ENCODE assay signal across 19 cellular contexts in the genomic region with DNA sequence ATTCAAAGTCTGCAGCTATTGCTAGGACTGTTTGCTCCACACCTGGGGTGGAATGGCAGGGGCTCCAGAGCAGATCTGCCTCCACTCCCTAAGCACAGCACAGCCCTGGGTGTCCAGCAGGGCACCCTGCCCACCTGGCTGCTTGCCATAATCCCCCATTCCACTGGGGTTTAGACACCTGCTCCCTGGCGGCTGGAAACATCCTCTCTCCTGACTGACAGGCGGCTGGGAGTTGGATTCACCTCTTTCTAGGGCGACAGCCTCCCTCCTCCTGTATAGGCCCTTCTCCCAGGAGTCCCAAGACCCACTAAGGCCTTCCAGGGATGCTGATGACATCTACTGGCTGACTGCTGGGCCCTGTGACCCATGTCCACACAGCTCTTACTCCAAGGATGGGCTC. TPM values are rescaled to one million over a fixed set of nuclear protein-coding genes. Genes with fewer than 3 reads are reported as not detected.
DNase-seq lines count a peak whose midpoint lies in the region; ATAC-seq and TF ChIP-seq lines count a peak whose summit lies in the region.
"Had no signal": no experiment of that assay in that cellular context is flagged by ENCODE, and none has a peak within 500 bp of the region (broad histone marks: within the 10 kb centered on the region; RNA-seq: fewer than 3 reads in every experiment).

No MANE protein-coding gene starts in this region.

- H3K27ac Mint-ChIP-seq in endodermal cell, result no peak overlapping the region
- H3K27ac Mint-ChIP-seq in activated CD4-positive, alpha-beta memory T cell treated with anti-CD3 and anti-CD28 coated beads for 36 hours, result no peak overlapping the region
- H3K27ac Mint-ChIP-seq: activated CD4-positive, alpha-beta T cell treated with anti-CD3 and anti-CD28 coated beads for 36 hours; stimulated activated naive CD8-positive, alpha-beta T cell treated with anti-CD3 and anti-CD28 coated beads, Interleukin-15, amount 100 ng/mL, for 72 hours had no signal

- H3K4me3 ChIP-seq in left ventricle myocardium inferior (no peak overlapping the region), endodermal cell (ENCODE audit: low read length) (no peak overlapping the region), thoracic aorta (no peak overlapping the region)
- H3K4me3 ChIP-seq: pancreas, SJSA1 had no signal

- peaks cover 11% of the 10 kb centered on the region for H3K4me1 Mint-ChIP-seq in endodermal cell
- H3K4me1 Mint-ChIP-seq in activated CD4-positive, alpha-beta memory T cell treated with anti-CD3 and anti-CD28 coated beads for 36 hours (ENCODE audit: low read depth), result no peaks in the 10 kb centered on the region
- H3K4me1 Mint-ChIP-seq: activated CD4-positive, alpha-beta T cell treated with anti-CD3 and anti-CD28 coated beads for 36 hours had no signal

- H3K4me3 Mint-ChIP-seq in endodermal cell, result no peak overlapping the region
- H3K4me3 Mint-ChIP-seq in activated CD4-positive, alpha-beta memory T cell treated with anti-CD3 and anti-CD28 coated beads for 36 hours, result no peak overlapping the region
- H3K4me3 Mint-ChIP-seq: activated CD4-positive, alpha-beta T cell treated with anti-CD3 and anti-CD28 coated beads for 36 hours; stimulated activated naive CD8-positive, alpha-beta T cell treated with anti-CD3 and anti-CD28 coated beads, Interleukin-15, amount 100 ng/mL, for 72 hours had no signal

- H3K36me3 ChIP-seq in left ventricle myocardium inferior, result peaks cover 11% of the 10 kb centered on the region
- peaks cover 23% of the 10 kb centered on the region for H3K36me3 ChIP-seq in endodermal cell (ENCODE audit: control insufficient read depth, insufficient read depth, low read length)
- no peaks in the 10 kb centered on the region for H3K36me3 ChIP-seq in thoracic aorta
- H3K36me3 ChIP-seq: pancreas had no signal

- in situ Hi-C loops in GM13977 (cut with MboI; ENCODE audit: low pct_unique_long_range_greater_than_20kb, low sequenced_read_pairs, unreplicated experiment), result no loop called here

- peak overlapping the region; percentile 21 for H3K27ac ChIP-seq in left ventricle myocardium inferior (replicated peaks)
- no peak overlapping the region for H3K27ac ChIP-seq in endodermal cell (ENCODE audit: low read depth, low read length)
- H3K27ac ChIP-seq in thoracic aorta, result peak overlapping the region; percentile 28 to 97
- H3K27ac ChIP-seq: pancreas, SJSA1 had no signal

- no peaks in the 10 kb centered on the region for H3K9me3 Mint-ChIP-seq in endodermal cell
- no peaks in the 10 kb centered on the region for H3K9me3 Mint-ChIP-seq in activated CD4-positive, alpha-beta memory T cell treated with anti-CD3 and anti-CD28 coated beads for 36 hours
- H3K9me3 Mint-ChIP-seq: activated naive CD4-positive, alpha-beta T cell treated with anti-CD3 and anti-CD28 coated beads, Interleukin-2, amount 50 U/mL, for 72 hours; stimulated activated naive CD8-positive, alpha-beta T cell treated with anti-CD3 and anti-CD28 coated beads, Interleukin-15, amount 100 ng/mL, for 72 hours had no signal

- H3K9me3 ChIP-seq in left ventricle myocardium inferior (replicated peaks) (no peaks in the 10 kb centered on the region), endodermal cell (ENCODE audit: control insufficient read depth, low read length) (no peaks in the 10 kb centered on the region), thoracic aorta (no peaks in the 10 kb centered on the region)
- H3K9me3 ChIP-seq: Caco-2, pancreas, SJSA1 had no signal

- CTCF ChIA-PET in activated CD4-positive, alpha-beta memory T cell treated with anti-CD3 and anti-CD28 coated beads for 36 hours (lab: Charles Lee), result interaction anchor here (1.2 kb wide), 1 partner anchor 10 kb away, joined by 4 read pairs; no protein-coding TSS in a partner anchor

- WGBS in endodermal cell (ENCODE audit: insufficient coverage in 1 of 2, insufficient read length in 1 of 2), 2 experiments, result 93 to 100% methylated on average over 2 to 3 of the region's 3 CpGs

- no peak for ATAC-seq in thoracic aorta (ENCODE audit: insufficient number of reproducible peaks, low FRiP score, low read depth)
- ATAC-seq: activated CD4-positive, alpha-beta T cell treated with anti-CD3 and anti-CD28 coated beads for 36 hours; activated naive CD4-positive, alpha-beta T cell treated with anti-CD3 and anti-CD28 coated beads, Interleukin-2, amount 50 U/mL, for 72 hours; left cardiac atrium; pancreas; stimulated activated naive CD8-positive, alpha-beta T cell treated with anti-CD3 and anti-CD28 coated beads, Interleukin-15, amount 100 ng/mL, for 72 hours had no signal

- intact Hi-C loops in left ventricle myocardium inferior (cut with micrococcal nuclease) (no loop called here), cardiac septum (cut with DNase I) (no loop called here)
- intact Hi-C loops in activated CD4-positive, alpha-beta memory T cell treated with anti-CD3 and anti-CD28 coated beads for 36 hours (cut with micrococcal nuclease), result no loop called here

- DNase-seq in left ventricle myocardium inferior (no peak), cardiac septum (ENCODE audit: low spot score) (no peak), NCI-H69 (lab: John Stamatoyannopoulos, UW) (peak; percentile 75), endodermal cell (peak; percentile 62), thoracic aorta (ENCODE audit: low spot score) (no peak), GM13977 (ENCODE audit: low spot score) (no peak), retina (no peak)
- DNase-seq in activated CD4-positive, alpha-beta memory T cell treated with anti-CD3 and anti-CD28 coated beads for 36 hours, result no peak
- DNase-seq: activated CD4-positive, alpha-beta T cell treated with anti-CD3 and anti-CD28 coated beads for 36 hours; Caco-2; effector CD8-positive, alpha-beta T cell; GDM1; left cardiac atrium; NCI-H187 treated with DMSO at 0.1 percent for 48 hours; stimulated activated naive CD8-positive, alpha-beta T cell treated with anti-CD3 and anti-CD28 coated beads, Interleukin-15, amount 100 ng/mL, for 72 hours; T-helper 9 cell had no signal

- H3K36me3 Mint-ChIP-seq in endodermal cell (ENCODE audit: low read depth), result peaks cover 11% of the 10 kb centered on the region
- no peaks in the 10 kb centered on the region for H3K36me3 Mint-ChIP-seq in activated CD4-positive, alpha-beta memory T cell treated with anti-CD3 and anti-CD28 coated beads for 36 hours
- H3K36me3 Mint-ChIP-seq: activated naive CD4-positive, alpha-beta T cell treated with anti-CD3 and anti-CD28 coated beads, Interleukin-2, amount 50 U/mL, for 72 hours had no signal

- POLR2A ChIA-PET in activated CD4-positive, alpha-beta memory T cell treated with anti-CD3 and anti-CD28 coated beads for 36 hours (lab: Charles Lee), result no interaction called here

- H3K9ac ChIP-seq in endodermal cell (ENCODE audit: extremely low read depth, low read length, poor library complexity, severe bottlenecking), result no peak overlapping the region

- H3K27me3 Mint-ChIP-seq in endodermal cell (ENCODE audit: insufficient read depth), result no peaks in the 10 kb centered on the region
- H3K27me3 Mint-ChIP-seq in activated CD4-positive, alpha-beta memory T cell treated with anti-CD3 and anti-CD28 coated beads for 36 hours, result no peaks in the 10 kb centered on the region
- H3K27me3 Mint-ChIP-seq: activated CD4-positive, alpha-beta T cell treated with anti-CD3 and anti-CD28 coated beads for 36 hours; stimulated activated naive CD8-positive, alpha-beta T cell treated with anti-CD3 and anti-CD28 coated beads, Interleukin-15, amount 100 ng/mL, for 72 hours had no signal

- H3K4me1 ChIP-seq in left ventricle myocardium inferior (peaks cover 99% of the 10 kb centered on the region), endodermal cell (ENCODE audit: control insufficient read depth, insufficient read depth, low read length) (peaks cover under 1% of the 10 kb centered on the region), thoracic aorta (ENCODE audit: control insufficient read depth in 1 of 2, low read depth in 2 of 2) (peaks cover 45 to 66% of the 10 kb centered on the region in 2 donors)

- H3K27me3 ChIP-seq in left ventricle myocardium inferior (ENCODE audit: low read depth) (no peaks in the 10 kb centered on the region), endodermal cell (ENCODE audit: control insufficient read depth, insufficient read depth, low read length, poor library complexity, severe bottlenecking) (no peaks in the 10 kb centered on the region), thoracic aorta (replicated peaks; ENCODE audit: insufficient read depth) (no peaks in the 10 kb centered on the region)
- H3K27me3 ChIP-seq: pancreas, SJSA1 had no signal

- TF ChIP-seq CTCF in left ventricle myocardium inferior (IDR thresholded peaks at IDR 0.05; ENCODE audit: borderline replicate concordance) (no peak), endodermal cell (conservative IDR thresholded peaks at IDR 0.05) (peak; percentile 40), thoracic aorta (IDR thresholded peaks at IDR 0.05) (no peak), GM13977 (IDR thresholded peaks at IDR 0.05; ENCODE audit: extremely low read depth, insufficient read depth, missing control alignments) (no peak)

RNA-seq across cellular contexts. Expression of gene HDAC5, which starts 18.0 kb away (rescaled TPM):
- total RNA-seq in left ventricle myocardium inferior (62.6 TPM), cardiac septum (75.5 TPM), endodermal cell (10 to 100 TPM; 36.9 to 64.6 TPM), thoracic aorta (100 to 1,000 TPM in 1 of 2 donors, 10 to 100 TPM in 1; 76.9 to 115 TPM)
- 55.7 TPM for polyA plus RNA-seq in endodermal cell (2013, experiment 1 of 2)
- 57.7 TPM for polyA plus RNA-seq in endodermal cell (2013, experiment 2 of 2)
- 10 to 100 TPM; 18.0 to 19.0 TPM for total RNA-seq in activated CD4-positive, alpha-beta memory T cell treated with anti-CD3 and anti-CD28 coated beads for 36 hours

RNA-seq across cellular contexts. Expression of gene G6PC3, which starts 34.9 kb away (rescaled TPM):
- 29.3 TPM for total RNA-seq in left ventricle myocardium inferior
- total RNA-seq in cardiac septum, result 33.6 TPM
- 100 to 1,000 TPM in 1 of 2 donors, 10 to 100 TPM in 1; 88.8 to 129 TPM for total RNA-seq in endodermal cell
- polyA plus RNA-seq in endodermal cell (2013, experiment 1 of 2), result 107 TPM
- polyA plus RNA-seq in endodermal cell (2013, experiment 2 of 2), result 101 TPM
- 10 to 100 TPM; 26.4 to 54.6 TPM for total RNA-seq in thoracic aorta
- total RNA-seq in activated CD4-positive, alpha-beta memory T cell treated with anti-CD3 and anti-CD28 coated beads for 36 hours, result 10 to 100 TPM; 20.7 to 21.9 TPM

RNA-seq across cellular contexts. Expression of gene HROB, which starts 36.2 kb away (rescaled TPM):
- total RNA-seq in left ventricle myocardium inferior (0.27 TPM), cardiac septum (0.65 TPM), endodermal cell (10 to 100 TPM; 20.9 to 23.4 TPM), thoracic aorta (1 to 10 TPM in 1 of 2 donors, under 1 TPM in 1; 0.85 to 2.6 TPM)
- polyA plus RNA-seq in endodermal cell (2013, experiment 1 of 2), result 10.5 TPM
- polyA plus RNA-seq in endodermal cell (2013, experiment 2 of 2), result 12.0 TPM
- total RNA-seq in activated CD4-positive, alpha-beta memory T cell treated with anti-CD3 and anti-CD28 coated beads for 36 hours, result 10 to 100 TPM; 17.9 to 19.8 TPM

RNA-seq across cellular contexts. Expression of gene LSM12, which starts 39.0 kb away (rescaled TPM):
- 41.2 TPM for total RNA-seq in left ventricle myocardium inferior
- total RNA-seq in cardiac septum, result 39.2 TPM
- total RNA-seq in endodermal cell, result 100 to 1,000 TPM in 1 of 2 donors, 10 to 100 TPM in 1; 97.7 to 102 TPM
- polyA plus RNA-seq in endodermal cell (2013, experiment 1 of 2), result 59.9 TPM
- 53.1 TPM for polyA plus RNA-seq in endodermal cell (2013, experiment 2 of 2)
- total RNA-seq in thoracic aorta, result 10 to 100 TPM; 24.9 to 30.8 TPM
- total RNA-seq in activated CD4-positive, alpha-beta memory T cell treated with anti-CD3 and anti-CD28 coated beads for 36 hours, result 10 to 100 TPM; 76.8 to 81.8 TPM

Comparison
In these comparisons a context has a peak if more than half of its experiments do, and no peak if none do; other contexts are left out.
1. DNase-seq: peak in NCI-H69 (single experiment) and endodermal cell (single experiment); none in left ventricle myocardium inferior (single experiment), cardiac septum (single experiment), thoracic aorta (single experiment), GM13977 (single experiment), retina (single experiment) and activated CD4-positive, alpha-beta memory T cell treated with anti-CD3 and anti-CD28 coated beads for 36 hours (single experiment).
2. RNA of gene HROB, which starts 36.2 kb away (total RNA-seq): 20.9 to 23.4 TPM in endodermal cell and 17.9 to 19.8 TPM in activated CD4-positive, alpha-beta memory T cell treated with anti-CD3 and anti-CD28 coated beads for 36 hours; 0.85 to 2.6 TPM in thoracic aorta, 0.65 TPM in cardiac septum (single experiment) and 0.27 TPM in left ventricle myocardium inferior (single experiment); every median in the first group is over 4 times any median in the second.